20 cellular contexts compared by ENCODE assay signal in genomic region chr12:121516437-121517011, GRCh38.
"Had no signal": no experiment of that assay in that cellular context is flagged by ENCODE, and none has a peak within 500 bp of the region (broad histone marks: within the 10 kb centered on the region; RNA-seq: fewer than 3 reads in every experiment).

No MANE protein-coding gene starts in this region.

- DNase-seq: activated CD4-positive, CD25-positive, alpha-beta regulatory T cell treated with anti-CD3 and anti-CD28 coated beads, Interleukin-2, amount 50 U/mL, for 72 hours; activated T-cell treated with anti-CD3 and anti-CD28 coated beads, Interleukin-2, amount 50 U/mL, for 1 hour; adrenal gland; effector memory CD4-positive, alpha-beta T cell; foreskin melanocyte; kidney glomerular epithelial cell; left ventricle myocardium inferior; mammary epithelial cell; pancreas; stimulated activated CD4-positive, alpha-beta T cell treated with anti-CD3 and anti-CD28 coated beads, Interleukin-1b, Interleukin-23, amount 100 ng/mL, for 48 hours; stimulated activated naive CD8-positive, alpha-beta T cell treated with anti-CD3 and anti-CD28 coated beads, Interleukin-15, amount 100 ng/mL, for 72 hours; T-helper 2 cell; tibial artery had no signal

- ATAC-seq: esophagus mucosa; pancreas; right cardiac atrium; stimulated activated naive CD8-positive, alpha-beta T cell treated with anti-CD3 and anti-CD28 coated beads, Interleukin-15, amount 100 ng/mL, for 72 hours had no signal

- H3K36me3 ChIP-seq: adrenal gland, neutrophil had no signal

- H3K4me3 Mint-ChIP-seq: activated naive CD8-positive, alpha-beta T cell; central memory CD8-positive, alpha-beta T cell; nephron; stimulated activated naive CD8-positive, alpha-beta T cell treated with anti-CD3 and anti-CD28 coated beads, Interleukin-15, amount 100 ng/mL, for 72 hours had no signal

- H3K27me3 ChIP-seq: adrenal gland, neutrophil, pancreas, tibial artery had no signal

- H3K27ac ChIP-seq: adrenal gland, left ventricle myocardium inferior, neutrophil, pancreas, tibial artery had no signal

- H3K4me1 ChIP-seq: adrenal gland, pancreas had no signal

- H3K4me3 ChIP-seq: adrenal gland, left ventricle myocardium inferior, pancreas, skin epidermis, tibial artery had no signal

- H3K27ac Mint-ChIP-seq: nephron; stimulated activated naive CD8-positive, alpha-beta T cell treated with anti-CD3 and anti-CD28 coated beads, Interleukin-15, amount 100 ng/mL, for 72 hours had no signal

- H3K9me3 ChIP-seq: adrenal gland, left ventricle myocardium inferior, neutrophil, pancreas, tibial artery had no signal

- H3K9me3 Mint-ChIP-seq: central memory CD8-positive, alpha-beta T cell; nephron; stimulated activated naive CD8-positive, alpha-beta T cell treated with anti-CD3 and anti-CD28 coated beads, Interleukin-15, amount 100 ng/mL, for 72 hours had no signal

- H3K27me3 Mint-ChIP-seq: activated naive CD8-positive, alpha-beta T cell; central memory CD8-positive, alpha-beta T cell; stimulated activated naive CD8-positive, alpha-beta T cell treated with anti-CD3 and anti-CD28 coated beads, Interleukin-15, amount 100 ng/mL, for 72 hours had no signal

- H3K4me1 Mint-ChIP-seq: nephron had no signal
